ENCODE assay signal across 1 cellular context in the genomic region with DNA sequence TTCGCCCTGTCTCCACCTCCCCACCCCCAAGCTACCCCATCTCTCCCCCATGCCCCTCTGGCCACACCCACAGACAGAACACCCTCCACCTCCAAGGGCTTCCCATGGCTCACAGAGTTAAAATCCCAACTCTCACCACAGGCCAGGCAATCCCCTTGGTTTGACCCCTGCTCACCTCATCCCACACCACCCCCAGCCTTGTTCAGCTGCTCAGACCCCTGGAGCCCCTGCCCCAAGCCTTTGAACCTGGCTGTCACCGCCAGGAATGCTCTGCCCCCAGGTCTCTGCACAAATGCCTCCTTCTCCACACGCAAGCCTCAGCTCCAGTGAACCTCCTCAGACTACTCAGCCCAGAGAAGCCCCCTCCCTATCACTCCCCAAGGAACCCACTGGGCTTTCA.
TF ChIP-seq lines count a peak whose summit lies in the region.

No MANE protein-coding gene starts in this region.

TF ChIP-seq in WTC11, 78 proteins besides CTCF, POLR2A, EP300 and RAD21 (continued from another document):
- TF ChIP-seq, protein P1, sequence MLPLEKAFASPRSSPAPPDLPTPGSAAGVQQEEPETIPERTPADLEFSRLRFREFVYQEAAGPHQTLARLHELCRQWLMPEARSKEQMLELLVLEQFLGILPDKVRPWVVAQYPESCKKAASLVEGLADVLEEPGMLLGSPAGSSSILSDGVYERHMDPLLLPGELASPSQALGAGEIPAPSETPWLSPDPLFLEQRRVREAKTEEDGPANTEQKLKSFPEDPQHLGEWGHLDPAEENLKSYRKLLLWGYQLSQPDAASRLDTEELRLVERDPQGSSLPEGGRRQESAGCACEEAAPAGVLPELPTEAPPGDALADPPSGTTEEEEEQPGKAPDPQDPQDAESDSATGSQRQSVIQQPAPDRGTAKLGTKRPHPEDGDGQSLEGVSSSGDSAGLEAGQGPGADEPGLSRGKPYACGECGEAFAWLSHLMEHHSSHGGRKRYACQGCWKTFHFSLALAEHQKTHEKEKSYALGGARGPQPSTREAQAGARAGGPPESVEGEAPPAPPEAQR (CRISPR knock-in tag; IDR thresholded peaks at IDR 0.05) = no peak
